In the genomic region with DNA sequence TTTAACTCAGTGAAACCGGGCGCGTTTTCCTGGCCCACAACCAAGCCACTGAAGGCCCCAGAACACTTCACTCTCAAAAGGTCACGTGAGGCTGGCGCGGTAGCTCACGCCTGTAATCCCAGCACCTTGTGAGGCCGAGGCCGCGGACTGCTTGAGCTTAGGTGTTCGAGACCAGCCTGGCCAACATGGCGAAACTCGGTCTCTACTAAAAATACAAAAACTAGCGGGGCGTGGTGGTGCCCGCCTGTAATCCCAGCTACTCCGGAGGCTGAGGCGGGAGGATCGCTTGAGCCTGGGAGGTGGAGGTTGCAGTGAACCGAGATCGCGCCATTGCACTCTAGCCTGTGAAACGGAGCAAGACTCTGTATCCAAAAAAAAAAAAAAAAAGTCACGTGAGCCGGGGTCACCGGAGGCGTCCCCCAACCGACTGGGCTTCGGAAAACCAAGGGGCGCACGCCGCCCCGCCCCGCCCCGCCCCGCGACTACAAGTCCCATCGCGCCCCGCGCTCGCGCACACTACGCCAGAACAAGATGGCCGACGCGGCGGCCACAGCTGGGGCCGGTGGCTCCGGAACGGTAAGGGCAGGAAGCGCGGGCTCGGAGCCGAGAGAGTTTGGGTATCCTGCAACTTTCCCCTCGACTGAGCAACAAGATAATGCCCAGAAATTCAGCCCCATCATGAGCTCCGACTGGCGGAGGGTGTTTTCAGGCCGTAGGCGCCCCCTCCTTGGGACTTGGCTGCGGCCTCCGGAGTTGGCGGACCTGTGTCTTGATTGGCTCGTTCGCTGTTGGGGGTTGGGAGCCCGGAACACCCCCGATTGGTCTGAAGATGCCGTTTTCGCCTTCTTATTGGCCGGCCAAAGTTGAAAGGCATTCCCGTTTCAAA, we compare ENCODE assay signal across 1 cellular context.
TF ChIP-seq lines count a peak whose summit lies in the region.

A gene with protein sequence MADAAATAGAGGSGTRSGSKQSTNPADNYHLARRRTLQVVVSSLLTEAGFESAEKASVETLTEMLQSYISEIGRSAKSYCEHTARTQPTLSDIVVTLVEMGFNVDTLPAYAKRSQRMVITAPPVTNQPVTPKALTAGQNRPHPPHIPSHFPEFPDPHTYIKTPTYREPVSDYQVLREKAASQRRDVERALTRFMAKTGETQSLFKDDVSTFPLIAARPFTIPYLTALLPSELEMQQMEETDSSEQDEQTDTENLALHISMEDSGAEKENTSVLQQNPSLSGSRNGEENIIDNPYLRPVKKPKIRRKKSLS (plus strand): TSS at position 514 of the 886 bp plus-strand sequence. CDS start 18 bp downstream, at position 532.

TF ChIP-seq in K562, 482 proteins besides CTCF, POLR2A, EP300 and RAD21 (continued from another document and continues in another):
- TF ChIP-seq, protein P1, sequence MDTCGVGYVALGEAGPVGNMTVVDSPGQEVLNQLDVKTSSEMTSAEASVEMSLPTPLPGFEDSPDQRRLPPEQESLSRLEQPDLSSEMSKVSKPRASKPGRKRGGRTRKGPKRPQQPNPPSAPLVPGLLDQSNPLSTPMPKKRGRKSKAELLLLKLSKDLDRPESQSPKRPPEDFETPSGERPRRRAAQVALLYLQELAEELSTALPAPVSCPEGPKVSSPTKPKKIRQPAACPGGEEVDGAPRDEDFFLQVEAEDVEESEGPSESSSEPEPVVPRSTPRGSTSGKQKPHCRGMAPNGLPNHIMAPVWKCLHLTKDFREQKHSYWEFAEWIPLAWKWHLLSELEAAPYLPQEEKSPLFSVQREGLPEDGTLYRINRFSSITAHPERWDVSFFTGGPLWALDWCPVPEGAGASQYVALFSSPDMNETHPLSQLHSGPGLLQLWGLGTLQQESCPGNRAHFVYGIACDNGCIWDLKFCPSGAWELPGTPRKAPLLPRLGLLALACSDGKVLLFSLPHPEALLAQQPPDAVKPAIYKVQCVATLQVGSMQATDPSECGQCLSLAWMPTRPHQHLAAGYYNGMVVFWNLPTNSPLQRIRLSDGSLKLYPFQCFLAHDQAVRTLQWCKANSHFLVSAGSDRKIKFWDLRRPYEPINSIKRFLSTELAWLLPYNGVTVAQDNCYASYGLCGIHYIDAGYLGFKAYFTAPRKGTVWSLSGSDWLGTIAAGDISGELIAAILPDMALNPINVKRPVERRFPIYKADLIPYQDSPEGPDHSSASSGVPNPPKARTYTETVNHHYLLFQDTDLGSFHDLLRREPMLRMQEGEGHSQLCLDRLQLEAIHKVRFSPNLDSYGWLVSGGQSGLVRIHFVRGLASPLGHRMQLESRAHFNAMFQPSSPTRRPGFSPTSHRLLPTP (IDR thresholded peaks at IDR 0.05; ENCODE audit: borderline replicate concordance, extremely low read depth, insufficient read length): no peak
- TF ChIP-seq ZNF717 (CRISPR knock-in tag; IDR thresholded peaks at IDR 0.05) (no peak), ZNF212 (CRISPR knock-in tag; IDR thresholded peaks at IDR 0.05) (no peak), CBX2 (IDR thresholded peaks at IDR 0.05; ENCODE audit: insufficient read depth, low read length, poor library complexity, severe bottlenecking) (no peak), CSDE1 (IDR thresholded peaks at IDR 0.05) (peak in 1 of 2 experiments; percentile 99; a peak in 2 of 4 replicates), PCBP1 (IDR thresholded peaks at IDR 0.05; ENCODE audit: low read depth, low read length, poor library complexity, severe bottlenecking) (peak; percentile 25), KLF10 (CRISPR knock-in tag; IDR thresholded peaks at IDR 0.05) (no peak), CC2D1A (IDR thresholded peaks at IDR 0.05) (peak; percentile 64), BRD9 (IDR thresholded peaks at IDR 0.05; ENCODE audit: low read depth, partially characterized antibody) (peak; percentile 29), HIVEP1 (CRISPR knock-in tag; IDR thresholded peaks at IDR 0.05) (no peak), ZC3H8 (IDR thresholded peaks at IDR 0.05) (no peak), ZNF282 (CRISPR knock-in tag; IDR thresholded peaks at IDR 0.05) (no peak), BRCA1 (IDR thresholded peaks at IDR 0.05) (no peak), BRCA1 (CRISPR knock-in tag; IDR thresholded peaks at IDR 0.05) (no peak), MTA2 (IDR thresholded peaks at IDR 0.05; ENCODE audit: low read depth) (no peak), CBX1 (IDR thresholded peaks at IDR 0.05; ENCODE audit: low read depth) (peak; percentile 62; the same call in 1 of the 2 replicates), HNRNPH1 (optimal IDR thresholded peaks at IDR 0.05; ENCODE audit: low read depth, low read length) (no peak), ZKSCAN8 (CRISPR knock-in tag; IDR thresholded peaks at IDR 0.05) (no peak), ZBED1 (IDR thresholded peaks at IDR 0.05) (no peak), DIDO1 (tag; IDR thresholded peaks at IDR 0.05; ENCODE audit: low read depth) (peak; percentile 69; the same call in 1 of the 2 replicates), ZNF668 (CRISPR knock-in tag; IDR thresholded peaks at IDR 0.05) (no peak; the same call in 1 of the 2 replicates), KLF16 (IDR thresholded peaks at IDR 0.05) (no peak)
- TF ChIP-seq, protein P2, sequence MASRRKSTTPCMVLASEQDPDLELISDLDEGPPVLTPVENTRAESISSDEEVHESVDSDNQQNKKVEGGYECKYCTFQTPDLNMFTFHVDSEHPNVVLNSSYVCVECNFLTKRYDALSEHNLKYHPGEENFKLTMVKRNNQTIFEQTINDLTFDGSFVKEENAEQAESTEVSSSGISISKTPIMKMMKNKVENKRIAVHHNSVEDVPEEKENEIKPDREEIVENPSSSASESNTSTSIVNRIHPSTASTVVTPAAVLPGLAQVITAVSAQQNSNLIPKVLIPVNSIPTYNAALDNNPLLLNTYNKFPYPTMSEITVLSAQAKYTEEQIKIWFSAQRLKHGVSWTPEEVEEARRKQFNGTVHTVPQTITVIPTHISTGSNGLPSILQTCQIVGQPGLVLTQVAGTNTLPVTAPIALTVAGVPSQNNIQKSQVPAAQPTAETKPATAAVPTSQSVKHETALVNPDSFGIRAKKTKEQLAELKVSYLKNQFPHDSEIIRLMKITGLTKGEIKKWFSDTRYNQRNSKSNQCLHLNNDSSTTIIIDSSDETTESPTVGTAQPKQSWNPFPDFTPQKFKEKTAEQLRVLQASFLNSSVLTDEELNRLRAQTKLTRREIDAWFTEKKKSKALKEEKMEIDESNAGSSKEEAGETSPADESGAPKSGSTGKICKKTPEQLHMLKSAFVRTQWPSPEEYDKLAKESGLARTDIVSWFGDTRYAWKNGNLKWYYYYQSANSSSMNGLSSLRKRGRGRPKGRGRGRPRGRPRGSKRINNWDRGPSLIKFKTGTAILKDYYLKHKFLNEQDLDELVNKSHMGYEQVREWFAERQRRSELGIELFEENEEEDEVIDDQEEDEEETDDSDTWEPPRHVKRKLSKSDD (conservative IDR thresholded peaks at IDR 0.05; ENCODE audit: low read length): no peak; the same call in 1 of the 2 replicates
- TF ChIP-seq, protein P3, sequence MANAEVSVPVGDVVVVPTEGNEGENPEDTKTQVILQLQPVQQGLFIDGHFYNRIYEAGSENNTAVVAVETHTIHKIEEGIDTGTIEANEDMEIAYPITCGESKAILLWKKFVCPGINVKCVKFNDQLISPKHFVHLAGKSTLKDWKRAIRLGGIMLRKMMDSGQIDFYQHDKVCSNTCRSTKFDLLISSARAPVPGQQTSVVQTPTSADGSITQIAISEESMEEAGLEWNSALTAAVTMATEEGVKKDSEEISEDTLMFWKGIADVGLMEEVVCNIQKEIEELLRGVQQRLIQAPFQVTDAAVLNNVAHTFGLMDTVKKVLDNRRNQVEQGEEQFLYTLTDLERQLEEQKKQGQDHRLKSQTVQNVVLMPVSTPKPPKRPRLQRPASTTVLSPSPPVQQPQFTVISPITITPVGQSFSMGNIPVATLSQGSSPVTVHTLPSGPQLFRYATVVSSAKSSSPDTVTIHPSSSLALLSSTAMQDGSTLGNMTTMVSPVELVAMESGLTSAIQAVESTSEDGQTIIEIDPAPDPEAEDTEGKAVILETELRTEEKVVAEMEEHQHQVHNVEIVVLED (CRISPR knock-in tag; IDR thresholded peaks at IDR 0.05): peak; percentile 89
- TF ChIP-seq, protein P4, sequence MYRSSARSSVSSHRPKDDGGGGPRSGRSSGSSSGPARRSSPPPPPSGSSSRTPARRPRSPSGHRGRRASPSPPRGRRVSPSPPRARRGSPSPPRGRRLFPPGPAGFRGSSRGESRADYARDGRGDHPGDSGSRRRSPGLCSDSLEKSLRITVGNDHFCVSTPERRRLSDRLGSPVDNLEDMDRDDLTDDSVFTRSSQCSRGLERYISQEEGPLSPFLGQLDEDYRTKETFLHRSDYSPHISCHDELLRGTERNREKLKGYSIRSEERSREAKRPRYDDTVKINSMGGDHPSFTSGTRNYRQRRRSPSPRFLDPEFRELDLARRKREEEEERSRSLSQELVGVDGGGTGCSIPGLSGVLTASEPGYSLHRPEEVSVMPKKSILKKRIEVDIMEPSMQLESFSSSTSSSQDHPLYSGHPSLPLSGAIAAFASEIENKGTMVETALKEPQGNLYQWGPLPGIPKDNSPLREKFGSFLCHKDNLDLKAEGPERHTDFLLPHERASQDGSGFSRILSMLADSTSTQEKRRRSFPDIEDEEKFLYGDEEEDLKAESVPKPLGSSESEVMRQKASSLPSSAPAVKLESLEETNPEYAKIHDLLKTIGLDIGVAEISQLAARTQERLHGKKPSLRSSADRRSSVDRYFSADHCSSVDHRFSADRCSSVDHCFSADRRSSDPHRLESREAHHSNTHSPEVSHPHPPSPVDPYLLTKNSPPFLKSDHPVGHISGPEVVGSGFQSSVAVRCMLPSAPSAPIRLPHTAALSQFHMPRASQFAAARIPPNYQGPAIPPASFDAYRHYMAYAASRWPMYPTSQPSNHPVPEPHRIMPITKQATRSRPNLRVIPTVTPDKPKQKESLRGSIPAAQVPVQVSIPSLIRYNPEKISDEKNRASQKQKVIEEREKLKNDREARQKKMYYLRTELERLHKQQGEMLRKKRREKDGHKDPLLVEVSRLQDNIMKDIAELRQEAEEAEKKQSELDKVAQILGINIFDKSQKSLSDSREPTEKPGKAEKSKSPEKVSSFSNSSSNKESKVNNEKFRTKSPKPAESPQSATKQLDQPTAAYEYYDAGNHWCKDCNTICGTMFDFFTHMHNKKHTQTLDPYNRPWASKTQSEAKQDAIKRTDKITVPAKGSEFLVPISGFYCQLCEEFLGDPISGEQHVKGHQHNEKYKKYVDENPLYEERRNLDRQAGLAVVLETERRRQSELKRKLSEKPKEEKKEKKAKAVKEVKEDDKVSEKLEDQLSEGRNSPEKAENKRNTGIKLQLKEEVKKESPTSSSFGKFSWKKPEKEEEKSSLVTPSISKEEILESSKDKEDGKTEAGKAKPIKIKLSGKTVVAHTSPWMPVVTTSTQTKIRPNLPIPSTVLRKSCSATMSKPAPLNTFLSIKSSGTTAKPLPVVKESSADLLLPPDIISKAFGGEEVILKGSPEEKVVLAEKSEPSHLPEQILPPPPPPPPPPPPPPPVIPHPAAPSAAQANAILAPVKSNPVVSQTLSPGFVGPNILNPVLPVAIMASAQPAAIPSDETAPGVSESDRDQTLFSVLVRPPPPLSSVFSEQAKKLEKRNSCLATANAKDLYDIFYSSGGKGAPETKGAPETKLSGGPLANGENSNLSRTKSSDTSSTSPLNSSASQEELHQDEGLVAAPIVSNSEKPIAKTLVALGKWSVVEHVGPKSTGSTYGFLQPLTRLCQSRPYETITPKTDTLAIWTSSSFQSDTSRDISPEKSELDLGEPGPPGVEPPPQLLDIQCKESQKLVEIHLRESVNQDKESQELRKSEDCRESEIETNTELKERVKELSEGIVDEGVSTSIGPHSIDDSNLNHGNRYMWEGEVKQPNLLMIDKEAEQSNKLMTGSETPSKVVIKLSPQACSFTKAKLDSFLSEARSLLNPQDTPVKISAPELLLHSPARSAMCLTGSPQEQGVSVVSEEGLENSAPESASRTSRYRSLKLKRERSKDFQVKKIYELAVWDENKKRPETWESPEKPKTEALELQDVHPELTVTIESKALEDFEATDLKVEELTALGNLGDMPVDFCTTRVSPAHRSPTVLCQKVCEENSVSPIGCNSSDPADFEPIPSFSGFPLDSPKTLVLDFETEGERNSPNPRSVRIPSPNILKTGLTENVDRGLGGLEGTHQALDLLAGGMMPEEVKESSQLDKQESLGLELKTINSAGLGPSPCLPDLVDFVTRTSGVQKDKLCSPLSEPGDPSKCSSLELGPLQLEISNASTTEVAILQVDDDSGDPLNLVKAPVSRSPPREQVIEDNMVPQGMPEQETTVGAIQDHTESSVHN (IDR thresholded peaks at IDR 0.05; ENCODE audit: borderline replicate concordance in 1 of 2, low read depth in 1 of 2): no peak
- TF ChIP-seq, protein P5, sequence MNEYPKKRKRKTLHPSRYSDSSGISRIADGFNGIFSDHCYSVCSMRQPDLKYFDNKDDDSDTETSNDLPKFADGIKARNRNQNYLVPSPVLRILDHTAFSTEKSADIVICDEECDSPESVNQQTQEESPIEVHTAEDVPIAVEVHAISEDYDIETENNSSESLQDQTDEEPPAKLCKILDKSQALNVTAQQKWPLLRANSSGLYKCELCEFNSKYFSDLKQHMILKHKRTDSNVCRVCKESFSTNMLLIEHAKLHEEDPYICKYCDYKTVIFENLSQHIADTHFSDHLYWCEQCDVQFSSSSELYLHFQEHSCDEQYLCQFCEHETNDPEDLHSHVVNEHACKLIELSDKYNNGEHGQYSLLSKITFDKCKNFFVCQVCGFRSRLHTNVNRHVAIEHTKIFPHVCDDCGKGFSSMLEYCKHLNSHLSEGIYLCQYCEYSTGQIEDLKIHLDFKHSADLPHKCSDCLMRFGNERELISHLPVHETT (CRISPR knock-in tag; conservative IDR thresholded peaks at IDR 0.05 in 1 of 2, IDR thresholded peaks at IDR 0.05 in 1 of 2): peak in 1 of 2 experiments; percentile 71; a peak in 2 of 4 replicates
- TF ChIP-seq, protein P6, sequence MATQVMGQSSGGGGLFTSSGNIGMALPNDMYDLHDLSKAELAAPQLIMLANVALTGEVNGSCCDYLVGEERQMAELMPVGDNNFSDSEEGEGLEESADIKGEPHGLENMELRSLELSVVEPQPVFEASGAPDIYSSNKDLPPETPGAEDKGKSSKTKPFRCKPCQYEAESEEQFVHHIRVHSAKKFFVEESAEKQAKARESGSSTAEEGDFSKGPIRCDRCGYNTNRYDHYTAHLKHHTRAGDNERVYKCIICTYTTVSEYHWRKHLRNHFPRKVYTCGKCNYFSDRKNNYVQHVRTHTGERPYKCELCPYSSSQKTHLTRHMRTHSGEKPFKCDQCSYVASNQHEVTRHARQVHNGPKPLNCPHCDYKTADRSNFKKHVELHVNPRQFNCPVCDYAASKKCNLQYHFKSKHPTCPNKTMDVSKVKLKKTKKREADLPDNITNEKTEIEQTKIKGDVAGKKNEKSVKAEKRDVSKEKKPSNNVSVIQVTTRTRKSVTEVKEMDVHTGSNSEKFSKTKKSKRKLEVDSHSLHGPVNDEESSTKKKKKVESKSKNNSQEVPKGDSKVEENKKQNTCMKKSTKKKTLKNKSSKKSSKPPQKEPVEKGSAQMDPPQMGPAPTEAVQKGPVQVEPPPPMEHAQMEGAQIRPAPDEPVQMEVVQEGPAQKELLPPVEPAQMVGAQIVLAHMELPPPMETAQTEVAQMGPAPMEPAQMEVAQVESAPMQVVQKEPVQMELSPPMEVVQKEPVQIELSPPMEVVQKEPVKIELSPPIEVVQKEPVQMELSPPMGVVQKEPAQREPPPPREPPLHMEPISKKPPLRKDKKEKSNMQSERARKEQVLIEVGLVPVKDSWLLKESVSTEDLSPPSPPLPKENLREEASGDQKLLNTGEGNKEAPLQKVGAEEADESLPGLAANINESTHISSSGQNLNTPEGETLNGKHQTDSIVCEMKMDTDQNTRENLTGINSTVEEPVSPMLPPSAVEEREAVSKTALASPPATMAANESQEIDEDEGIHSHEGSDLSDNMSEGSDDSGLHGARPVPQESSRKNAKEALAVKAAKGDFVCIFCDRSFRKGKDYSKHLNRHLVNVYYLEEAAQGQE (CRISPR knock-in tag; IDR thresholded peaks at IDR 0.05; ENCODE audit: low read depth): 0 out of 2 replicates have a peak, but pooled peaks have one; percentile 43
